In the genomic region with DNA sequence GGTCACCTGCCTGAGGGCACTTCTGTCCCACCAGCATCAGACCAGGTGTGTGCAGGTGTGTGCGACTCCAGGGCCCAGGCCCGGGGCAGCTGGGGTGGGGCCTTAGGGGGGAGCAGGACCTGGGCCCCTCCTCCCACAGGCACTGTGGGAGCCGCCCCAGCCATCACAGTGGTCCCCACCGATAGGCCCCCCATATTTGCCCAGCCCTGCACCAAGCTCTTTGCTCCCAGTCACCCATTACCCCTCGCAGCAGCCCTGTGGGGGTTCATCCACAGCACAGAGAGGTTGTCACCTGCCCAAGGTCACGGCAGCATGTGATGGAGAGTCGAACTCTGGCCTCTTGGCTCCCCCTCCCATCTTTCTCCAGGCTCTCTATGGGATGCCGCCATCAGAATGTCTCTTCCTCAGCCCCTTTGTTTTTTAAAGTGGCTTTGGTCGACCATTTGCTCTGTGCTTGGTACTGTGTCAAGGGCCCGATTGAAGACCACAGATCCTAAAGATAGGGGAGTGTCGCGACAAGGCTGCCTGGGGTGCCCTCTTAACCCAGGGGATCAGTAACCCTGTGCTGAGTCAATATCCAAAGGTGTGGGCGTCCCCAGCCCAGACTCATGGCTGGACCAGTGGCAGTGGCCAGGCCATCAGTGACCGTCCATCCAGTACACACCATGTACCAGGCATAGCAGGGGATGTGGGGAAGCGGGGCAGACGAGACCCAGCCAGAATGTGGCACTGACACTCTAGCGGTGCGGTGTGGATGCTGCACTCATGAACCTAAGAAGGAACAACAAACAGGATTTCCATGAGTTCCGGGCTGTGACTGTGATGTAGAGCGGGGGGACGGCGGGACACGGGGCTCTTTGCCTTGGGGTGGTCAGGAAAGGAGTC, we compare ENCODE assay signal across 26 cellular contexts. TPM values are rescaled to one million over a fixed set of nuclear protein-coding genes. Genes with fewer than 3 reads are reported as not detected.
DNase-seq lines count a peak whose midpoint lies in the region; ATAC-seq and TF ChIP-seq lines count a peak whose summit lies in the region.
"Had no signal": no experiment of that assay in that cellular context is flagged by ENCODE, and none has a peak within 500 bp of the region (broad histone marks: within the 10 kb centered on the region; RNA-seq: fewer than 3 reads in every experiment).

No MANE protein-coding gene starts in this region.

- H3K9me2 ChIP-seq in MM.1S (replicated peaks; ENCODE audit: insufficient read depth, low read length): no peaks in the 10 kb centered on the region

- no peaks in the 10 kb centered on the region for H3K9me3 Mint-ChIP-seq in type B pancreatic cell
- H3K9me3 Mint-ChIP-seq: stimulated activated memory B cell treated with anti-CD40 and anti-IgM and Interleukin-4, amounts not matched to agents 10 μg/mL and 1 μg/mL and 100 μg/mL, for 72 hours; T-helper 2 cell treated with Interferon-gamma antibody and Interleukin-4, amounts not matched to agents 5 μg/mL and 100 μg/mL, for 36 hours had no signal

- no peak overlapping the region for H3K9ac ChIP-seq in MM.1S (ENCODE audit: low read length)

- peak overlapping the region; percentile 47 for H3K4me3 Mint-ChIP-seq in type B pancreatic cell
- H3K4me3 Mint-ChIP-seq: B cell; stimulated activated memory B cell treated with anti-CD40 and anti-IgM and Interleukin-4, amounts not matched to agents 10 μg/mL and 1 μg/mL and 100 μg/mL, for 72 hours; T-helper 2 cell treated with Interferon-gamma antibody and Interleukin-4, amounts not matched to agents 5 μg/mL and 100 μg/mL, for 36 hours had no signal

- no peaks in the 10 kb centered on the region for H3F3A ChIP-seq in MM.1S (ENCODE audit: insufficient read depth, low read length)

- TF ChIP-seq CTCF in VCaP (conservative IDR thresholded peaks at IDR 0.05) (no peak), type B pancreatic cell (conservative IDR thresholded peaks at IDR 0.05) (no peak), MM.1S (IDR thresholded peaks at IDR 0.05; ENCODE audit: low read length) (no peak)

- H2AFZ ChIP-seq in MM.1S (ENCODE audit: low read length): no peak overlapping the region

- H3K27ac ChIP-seq in VCaP: peak overlapping the region; percentile 99
- no peak overlapping the region for H3K27ac ChIP-seq in MM.1S (ENCODE audit: low read length)
- H3K27ac ChIP-seq: thoracic aorta had no signal

- H3K27me3 ChIP-seq in MM.1S (replicated peaks; ENCODE audit: insufficient read depth, low read length): no peaks in the 10 kb centered on the region

- no peaks in the 10 kb centered on the region for H3K9me3 ChIP-seq in MM.1S (replicated peaks; ENCODE audit: insufficient read depth, low read length)
- H3K9me3 ChIP-seq: A549, thoracic aorta had no signal

- no peak overlapping the region for H3K4me2 ChIP-seq in MM.1S (ENCODE audit: low read depth, low read length)
- H3K4me2 ChIP-seq: A549 had no signal

- peaks cover 14% of the 10 kb centered on the region for H3K4me1 Mint-ChIP-seq in type B pancreatic cell (ENCODE audit: unreplicated experiment)
- H3K4me1 Mint-ChIP-seq: B cell had no signal

- H3K27ac Mint-ChIP-seq in type B pancreatic cell: peak overlapping the region; percentile 79
- H3K27ac Mint-ChIP-seq: B cell; stimulated activated memory B cell treated with anti-CD40 and anti-IgM and Interleukin-4, amounts not matched to agents 10 μg/mL and 1 μg/mL and 100 μg/mL, for 72 hours; T-helper 2 cell treated with Interferon-gamma antibody and Interleukin-4, amounts not matched to agents 5 μg/mL and 100 μg/mL, for 36 hours had no signal

- H3K4me3 ChIP-seq in MM.1S (ENCODE audit: low read length): no peak overlapping the region
- H3K4me3 ChIP-seq: A549, thoracic aorta had no signal

- H3K79me2 ChIP-seq in MM.1S (ENCODE audit: low read length): no peaks in the 10 kb centered on the region

- intact Hi-C loops in Right ventricle myocardium inferior (cut with DNase I): no loop called here
- intact Hi-C loops in left ventricle myocardium superior (cut with micrococcal nuclease): no loop called here

- ATAC-seq in Right ventricle myocardium inferior (no peak), left ventricle myocardium superior (no peak), HG03469 (IDR thresholded peaks at IDR 0.05; ENCODE audit: unreplicated experiment) (no peak), GM19395 (IDR thresholded peaks at IDR 0.05; ENCODE audit: unreplicated experiment) (no peak)
- ATAC-seq: sciatic nerve; stimulated activated memory B cell treated with anti-CD40 and anti-IgM and Interleukin-4, amounts not matched to agents 10 μg/mL and 1 μg/mL and 100 μg/mL, for 72 hours had no signal

- no peaks in the 10 kb centered on the region for H3K36me3 ChIP-seq in MM.1S (replicated peaks; ENCODE audit: insufficient read depth, low read length)

- H3K4me1 ChIP-seq in MM.1S (ENCODE audit: low read length): no peaks in the 10 kb centered on the region

- H4K20me1 ChIP-seq in MM.1S (ENCODE audit: insufficient read depth, low read length): no peaks in the 10 kb centered on the region

- DNase-seq in Right ventricle myocardium inferior (ENCODE audit: missing footprints): peak; percentile 8
- no peak for DNase-seq in left ventricle myocardium superior
- peak; percentile 78 for DNase-seq in mesenteric fat pad (ENCODE audit: low spot score)
- DNase-seq in type B pancreatic cell (ENCODE audit: extremely low spot score, unreplicated experiment): no peak
- DNase-seq in MM.1S: no peak
- DNase-seq: activated CD4-positive, alpha-beta T cell treated with anti-CD3 and anti-CD28 coated beads for 4 hours; activated naive CD4-positive, alpha-beta T cell treated with Interleukin-2 at 50 U/mL for 16 hours; activated T-cell treated with anti-CD3 and anti-CD28 coated beads, Interleukin-2, amount 50 U/mL, for 1 hour; NCI-H1092; NCI-H187; NCI-H2171; stimulated activated CD4-positive, alpha-beta T cell treated with anti-CD3 and anti-CD28 coated beads, Interleukin-12 subunit alpha, Interleukin-12 subunit beta, amount 100 ng/mL, for 4 hours; stimulated activated CD4-positive, alpha-beta T cell treated with anti-CD3 and anti-CD28 coated beads, Interleukin-4, amount 100 ng/mL, for 1 hour had no signal

- no peaks in the 10 kb centered on the region for H3K36me3 Mint-ChIP-seq in type B pancreatic cell

- no peaks in the 10 kb centered on the region for H3K27me3 Mint-ChIP-seq in type B pancreatic cell
- H3K27me3 Mint-ChIP-seq: B cell; stimulated activated memory B cell treated with anti-CD40 and anti-IgM and Interleukin-4, amounts not matched to agents 10 μg/mL and 1 μg/mL and 100 μg/mL, for 72 hours had no signal

RNA-seq across cellular contexts. Expression of a gene that starts 28.3 kb away (rescaled TPM):
- not detected for total RNA-seq in Right ventricle myocardium inferior
- not detected for total RNA-seq in left ventricle myocardium superior
- total RNA-seq in mesenteric fat pad: not detected
- 19.0 and 22.6 TPM in 2 replicates for total RNA-seq in type B pancreatic cell (ENCODE audit: low replicate concordance)
- total RNA-seq: activated CD8-positive, alpha-beta memory T cell treated with anti-CD3 and anti-CD28 coated beads for 36 hours; B cell; glomerular endothelial cell; liver; sciatic nerve had no signal

RNA-seq across cellular contexts. Expression of a gene that starts 35.6 kb away (rescaled TPM):
- total RNA-seq in Right ventricle myocardium inferior (not detected), left ventricle myocardium superior (not detected), mesenteric fat pad (not detected), type B pancreatic cell (ENCODE audit: low replicate concordance) (not detected in 2 replicates)
- total RNA-seq: activated CD8-positive, alpha-beta memory T cell treated with anti-CD3 and anti-CD28 coated beads for 36 hours; B cell; G401; glomerular endothelial cell; liver; sciatic nerve; thoracic aorta had no signal

RNA-seq across cellular contexts. Expression of a gene that starts 42.9 kb away (rescaled TPM):
- total RNA-seq in Right ventricle myocardium inferior: 16.2 TPM
- 17.4 TPM for total RNA-seq in left ventricle myocardium superior
- 18.0 TPM for total RNA-seq in mesenteric fat pad
- 52.1 and 64.3 TPM in 2 replicates for total RNA-seq in type B pancreatic cell (ENCODE audit: low replicate concordance)

Comparison
In these comparisons a context has a peak if more than half of its experiments do, and no peak if none do; other contexts are left out.
1. DNase-seq: peak in Right ventricle myocardium inferior (single experiment) and mesenteric fat pad (single experiment); none in left ventricle myocardium superior (single experiment), type B pancreatic cell (single experiment) and MM.1S (single experiment).
2. RNA of a gene that starts 28.3 kb away (total RNA-seq): 19.0 to 22.6 TPM in type B pancreatic cell; not detected in Right ventricle myocardium inferior (single experiment), not detected in left ventricle myocardium superior (single experiment) and not detected in mesenteric fat pad (single experiment); every median in the first group is over 10 times any median in the second.